In the genomic region with DNA sequence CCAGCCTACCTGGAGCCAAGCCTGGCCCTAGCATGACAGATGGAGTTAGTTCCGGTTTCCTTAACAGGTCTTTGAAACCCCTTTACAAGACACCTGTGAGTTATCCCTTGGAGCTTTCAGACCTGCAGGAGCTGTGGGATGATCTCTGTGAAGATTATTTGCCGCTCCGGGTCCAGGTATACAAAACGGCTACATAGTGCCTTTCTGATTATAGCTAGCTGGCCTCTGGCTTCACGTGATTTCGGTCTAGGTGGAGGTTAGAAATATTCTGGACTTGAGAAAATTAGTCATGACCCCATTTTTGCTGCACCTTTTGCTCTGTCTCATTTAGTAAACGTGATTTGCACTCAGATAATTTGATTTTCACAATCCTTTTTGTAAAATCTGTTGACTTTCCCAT, we compare ENCODE assay signal across 8 cellular contexts.
A peak's percentile ranks its signal among the peaks of the same experiment; 100 is the strongest.
DNase-seq lines count a peak whose midpoint lies in the region; ATAC-seq, FAIRE-seq and TF ChIP-seq lines count a peak whose summit lies in the region.
"Not testable (repeated sequence)": the region's sequence is repeated elsewhere in the genome, so short reads cannot be mapped to it uniquely, and the experiment has no call there.

No MANE protein-coding gene starts in this region.

- not testable (repeated sequence) for H3K79me1 ChIP-seq in trophoblast cell (ENCODE audit: low read length)

- H3K9me3 Mint-ChIP-seq in Calu3 (ENCODE audit: low read depth, unreplicated experiment); astrocyte (ENCODE audit: unreplicated experiment); endothelial cell (ENCODE audit: unreplicated experiment): not testable (repeated sequence)

- H4K20me1 ChIP-seq in astrocyte (ENCODE audit: insufficient read depth, low read length), result not testable (repeated sequence)

- peak overlapping the region; percentile 88 for H3K4me2 ChIP-seq in astrocyte (ENCODE audit: low read length)
- not testable (repeated sequence) for H3K4me2 ChIP-seq in trophoblast cell (ENCODE audit: low read length)

- not testable (repeated sequence) for H3K27ac ChIP-seq in astrocyte (ENCODE audit: low read depth, low read length); trophoblast cell (ENCODE audit: low read depth, low read length); upper lobe of right lung

- not testable (repeated sequence) for H3K4ac ChIP-seq in trophoblast cell (ENCODE audit: low read depth, low read length)

- WGBS in trophoblast cell (ENCODE audit: extremely low coverage, insufficient coverage, insufficient read length), result no CpG with 5 or more reads among the region's 7 CpGs

- not testable (repeated sequence) for H3K27me3 ChIP-seq in astrocyte (ENCODE audit: insufficient read depth, low read length); trophoblast cell (ENCODE audit: insufficient read depth, low read length); upper lobe of right lung

- H2BK5ac ChIP-seq in trophoblast cell (ENCODE audit: low read depth, low read length, poor library complexity), result not testable (repeated sequence)

- FAIRE-seq in astrocyte (lab: Jason Lieb, UNC), result not testable (repeated sequence)

- not testable (repeated sequence) for TF ChIP-seq CTCF in Calu3 (IDR thresholded peaks at IDR 0.05; ENCODE audit: unreplicated experiment); WI38 (IDR thresholded peaks at IDR 0.05; ENCODE audit: low read depth, low read length); astrocyte (IDR thresholded peaks at IDR 0.05; ENCODE audit: insufficient read depth, low read depth, low read length); endothelial cell (IDR thresholded peaks at IDR 0.05; ENCODE audit: unreplicated experiment); upper lobe of right lung (IDR thresholded peaks at IDR 0.05)

- not testable (repeated sequence) for H4K91ac ChIP-seq in trophoblast cell (ENCODE audit: low read depth, low read length)

- H3K4me3 ChIP-seq in WI38 (ENCODE audit: low read depth, low read length), result peak overlapping the region; percentile 68
- H3K4me3 ChIP-seq in astrocyte (ENCODE audit: insufficient read depth, low read depth, low read length), result peak overlapping the region; percentile 75
- H3K4me3 ChIP-seq in trophoblast cell (ENCODE audit: low read depth, low read length), result not testable (repeated sequence)
- peak overlapping the region; percentile 58 for H3K4me3 ChIP-seq in upper lobe of right lung

- not testable (repeated sequence) for H3K4me1 ChIP-seq in astrocyte (ENCODE audit: insufficient read depth, low read length); trophoblast cell (ENCODE audit: control insufficient read depth in 1 of 2, insufficient read depth in 2 of 2, low read length in 2 of 2); upper lobe of right lung

- peaks cover 16% of the 10 kb centered on the region for H3K79me2 ChIP-seq in astrocyte (ENCODE audit: insufficient read depth, low read length)
- H3K79me2 ChIP-seq in trophoblast cell (ENCODE audit: control insufficient read depth, insufficient read depth, low read length, poor library complexity), result not testable (repeated sequence)

- H2BK120ac ChIP-seq in trophoblast cell (ENCODE audit: insufficient read depth, low read length, poor library complexity), result not testable (repeated sequence)

- H3K36me3 ChIP-seq in astrocyte (ENCODE audit: insufficient read depth, low read length); trophoblast cell (ENCODE audit: control insufficient read depth in 1 of 2, insufficient read depth in 2 of 2, low read length in 2 of 2); upper lobe of right lung: not testable (repeated sequence)

- not testable (repeated sequence) for DNase-seq in Calu3; astrocyte (ENCODE audit: low read depth); endothelial cell (ENCODE audit: low spot score); left lobe of liver (ENCODE audit: low spot score); upper lobe of right lung
- DNase-seq in NCI-H1417 (lab: John Stamatoyannopoulos, UW), result peak; percentile 9 to 29 (median 27)
- peak; percentile 45 to 53 for DNase-seq in trophoblast cell

- H3K23ac ChIP-seq in trophoblast cell (ENCODE audit: low read length), result not testable (repeated sequence)

- H3K27me3 Mint-ChIP-seq in Calu3 (ENCODE audit: unreplicated experiment); astrocyte (ENCODE audit: low read depth, unreplicated experiment); endothelial cell (ENCODE audit: unreplicated experiment): not testable (repeated sequence)

- intact Hi-C loops in Calu3 (cut with micrococcal nuclease; ENCODE audit: unreplicated experiment); upper lobe of right lung (cut with DNase I): not testable (repeated sequence)

- not testable (repeated sequence) for H4K12ac ChIP-seq in trophoblast cell (ENCODE audit: low read depth, low read length)

- H3K18ac ChIP-seq in trophoblast cell (ENCODE audit: low read length), result not testable (repeated sequence)

- not testable (repeated sequence) for H2AFZ ChIP-seq in astrocyte (ENCODE audit: low read depth, low read length); trophoblast cell (ENCODE audit: insufficient read depth, low read length, poor library complexity)

- ATAC-seq in left lobe of liver, result peak; percentile 4
- not testable (repeated sequence) for ATAC-seq in upper lobe of right lung

- H2BK12ac ChIP-seq in trophoblast cell (ENCODE audit: low read length), result not testable (repeated sequence)

- H3K27ac Mint-ChIP-seq in Calu3 (ENCODE audit: unreplicated experiment); astrocyte (ENCODE audit: unreplicated experiment); endothelial cell (ENCODE audit: unreplicated experiment): not testable (repeated sequence)

- H3K9me3 ChIP-seq in astrocyte (ENCODE audit: insufficient read depth, low read depth, low read length); trophoblast cell (ENCODE audit: insufficient read depth, low read depth, low read length); upper lobe of right lung: not testable (repeated sequence)

- CTCF ChIA-PET in Calu3 (lab: Charles Lee), result not testable (repeated sequence)

- H4K8ac ChIP-seq in trophoblast cell (ENCODE audit: low read depth, low read length), result not testable (repeated sequence)

- H3K4me3 Mint-ChIP-seq in Calu3 (ENCODE audit: low read depth, unreplicated experiment) (peak overlapping the region; percentile 79), astrocyte (ENCODE audit: unreplicated experiment) (peak overlapping the region; percentile 85), endothelial cell (ENCODE audit: unreplicated experiment) (peak overlapping the region; percentile 47)

- H2AK5ac ChIP-seq in trophoblast cell (ENCODE audit: low read length), result not testable (repeated sequence)

- BruUV-seq in Calu3 (replicated peaks; lab: Mats Ljungman, UMichigan), result not testable (repeated sequence)

- H3K4me1 Mint-ChIP-seq in Calu3 (ENCODE audit: low read depth, unreplicated experiment), result peaks cover 16% of the 10 kb centered on the region
- H3K4me1 Mint-ChIP-seq in astrocyte (ENCODE audit: low read depth, unreplicated experiment); endothelial cell (ENCODE audit: unreplicated experiment): not testable (repeated sequence)

- H3K36me3 Mint-ChIP-seq in Calu3 (ENCODE audit: insufficient read depth, unreplicated experiment), result peaks cover 12% of the 10 kb centered on the region
- H3K36me3 Mint-ChIP-seq in astrocyte (ENCODE audit: low read depth, unreplicated experiment); endothelial cell (ENCODE audit: low read depth, unreplicated experiment): not testable (repeated sequence)

- peak overlapping the region; percentile 62 for H3K9ac ChIP-seq in astrocyte (ENCODE audit: low read length)
- H3K9ac ChIP-seq in trophoblast cell (ENCODE audit: low read length), result not testable (repeated sequence)

- H3K14ac ChIP-seq in trophoblast cell (ENCODE audit: low read length), result not testable (repeated sequence)
